In genomic region chr6:46734867-46735719, GRCh38 we compare ENCODE assay signal across 8 cellular contexts. TPM values are rescaled to one million over a fixed set of nuclear protein-coding genes. Genes with fewer than 3 reads are reported as not detected.
A peak's percentile ranks its signal among the peaks of the same experiment; 100 is the strongest.
DNase-seq lines count a peak whose midpoint lies in the region; ATAC-seq, FAIRE-seq and TF ChIP-seq lines count a peak whose summit lies in the region.

TSS of gene PLA2G7 (minus strand) at chr6:46735375. CDS start at chr6:46722891, 12,484 bp downstream.

- dilution Hi-C loops in IMR-90 (cut with HindIII; ENCODE audit: low sequenced_read_pairs, unreplicated experiment): no loop called here

- H3K9ac ChIP-seq in IMR-90 (ENCODE audit: low read depth, low read length): no peak within 1 kb of the TSS

- no peaks in the 10 kb centered on the region for H3K9me1 ChIP-seq in IMR-90 (ENCODE audit: insufficient read depth, low read length)

- no peak for TF ChIP-seq CTCF in A673 (conservative IDR thresholded peaks at IDR 0.05; ENCODE audit: low read depth, low read length)
- no peak for TF ChIP-seq CTCF in IMR-90 (conservative IDR thresholded peaks at IDR 0.05; ENCODE audit: low read depth, low read length)
- no peak for TF ChIP-seq CTCF in bronchial epithelial cell (IDR thresholded peaks at IDR 0.05; ENCODE audit: insufficient read depth, low read length, severe bottlenecking)

- POLR2A ChIA-PET in A673 (lab: Charles Lee; ENCODE audit: low non-redundant PET) (no interaction called here), IMR-90 (lab: Charles Lee; ENCODE audit: unreplicated experiment) (no interaction called here)

- no peak within 1 kb of the TSS for H2AK9ac ChIP-seq in IMR-90 (replicated peaks; ENCODE audit: low read depth, low read length, poor library complexity)

- no peak within 1 kb of the TSS for H3K56ac ChIP-seq in IMR-90 (ENCODE audit: extremely low read depth, insufficient read depth, low read length)

- H3K18ac ChIP-seq in IMR-90 (ENCODE audit: low read depth, low read length): no peak within 1 kb of the TSS

- no peaks in the 10 kb centered on the region for H3K79me1 ChIP-seq in IMR-90 (ENCODE audit: low read depth in 1 of 2, low read length in 2 of 2)

- DNase-seq in A673 (ENCODE audit: low spot score): peak; percentile 5
- no peak for DNase-seq in IMR-90
- DNase-seq in bronchial epithelial cell (ENCODE audit: low read depth): peak; percentile 19
- peak; percentile 32 for DNase-seq in kidney tubule cell (ENCODE audit: low spot score)
- DNase-seq in stimulated activated effector memory CD8-positive, alpha-beta T cell treated with anti-CD3 and anti-CD28 coated beads, Interleukin-12 subunit alpha, Interleukin-12 subunit beta, amount 100 ng/mL, for 72 hours (ENCODE audit: low spot score in 2 of 2): no peak
- DNase-seq in stimulated activated naive CD4-positive, alpha-beta T cell treated with Interleukin-2 at 50 U/mL for 16 hours (lab: John Stamatoyannopoulos, UW): no peak
- no peak for DNase-seq in NCI-H2081 treated with DMSO at 0.1 percent for 48 hours (lab: John Stamatoyannopoulos, UW)

- no peak within 1 kb of the TSS for H3K14ac ChIP-seq in IMR-90 (replicated peaks; ENCODE audit: low read depth, low read length)

- no peak within 1 kb of the TSS for H3K27ac Mint-ChIP-seq in stimulated activated effector memory CD8-positive, alpha-beta T cell treated with anti-CD3 and anti-CD28 coated beads, Interleukin-12 subunit alpha, Interleukin-12 subunit beta, amount 100 ng/mL, for 72 hours

- no peak within 1 kb of the TSS for H3K4me3 Mint-ChIP-seq in stimulated activated effector memory CD8-positive, alpha-beta T cell treated with anti-CD3 and anti-CD28 coated beads, Interleukin-12 subunit alpha, Interleukin-12 subunit beta, amount 100 ng/mL, for 72 hours

- H2AFZ ChIP-seq in IMR-90 (replicated peaks; ENCODE audit: low read length, poor library complexity): no peak within 1 kb of the TSS

- no peak within 1 kb of the TSS for H2AK5ac ChIP-seq in IMR-90 (ENCODE audit: low read depth, low read length)

- H3K9me3 ChIP-seq in A673 (ENCODE audit: low read depth, low read length, poor library complexity, severe bottlenecking) (no peaks in the 10 kb centered on the region), IMR-90 (ENCODE audit: control insufficient read depth, insufficient read depth, low read length) (no peaks in the 10 kb centered on the region)

- H3K23ac ChIP-seq in IMR-90 (ENCODE audit: low read depth, low read length): no peak within 1 kb of the TSS

- TF ChIP-seq POLR2A in IMR-90 (IDR thresholded peaks at IDR 0.05; ENCODE audit: low read depth, low read length): no peak

- no TSS peak for BruUV-seq in A673 (replicated peaks; lab: Mats Ljungman, UMichigan)
- no TSS peak for BruUV-seq in IMR-90 (replicated peaks; lab: Mats Ljungman, UMichigan)

- TF ChIP-seq RAD21 in IMR-90 (IDR thresholded peaks at IDR 0.05; ENCODE audit: low read length): no peak

- no peaks in the 10 kb centered on the region for H3K4me1 ChIP-seq in A673 (ENCODE audit: insufficient read depth, low read length, poor library complexity, severe bottlenecking)
- 0 out of 2 replicates have a peak, but pooled peaks cover 2% of the 10 kb centered on the region for H3K4me1 ChIP-seq in IMR-90 (ENCODE audit: control insufficient read depth, insufficient read depth, low read length)

- H3K4ac ChIP-seq in IMR-90 (ENCODE audit: low read depth, low read length): no peak within 1 kb of the TSS

- no peaks in the 10 kb centered on the region for H3K9me3 Mint-ChIP-seq in stimulated activated effector memory CD8-positive, alpha-beta T cell treated with anti-CD3 and anti-CD28 coated beads, Interleukin-12 subunit alpha, Interleukin-12 subunit beta, amount 100 ng/mL, for 72 hours

- intact Hi-C loops in A673 (cut with micrococcal nuclease; ENCODE audit: unreplicated experiment) (no loop called here), IMR-90 (cut with micrococcal nuclease) (no loop called here)

- H3K4me1 Mint-ChIP-seq in stimulated activated effector memory CD8-positive, alpha-beta T cell treated with anti-CD3 and anti-CD28 coated beads, Interleukin-12 subunit alpha, Interleukin-12 subunit beta, amount 100 ng/mL, for 72 hours: no peaks in the 10 kb centered on the region

- ATAC-seq in IMR-90 (ENCODE audit: low read depth): peak; percentile 40
- peak; percentile 43 for ATAC-seq in stimulated activated effector memory CD8-positive, alpha-beta T cell treated with anti-CD3 and anti-CD28 coated beads, Interleukin-12 subunit alpha, Interleukin-12 subunit beta, amount 100 ng/mL, for 72 hours
- ATAC-seq in HG03439 (IDR thresholded peaks at IDR 0.05; ENCODE audit: unreplicated experiment): no peak

- no peak within 1 kb of the TSS for H2BK5ac ChIP-seq in IMR-90 (ENCODE audit: low read depth, low read length, poor library complexity, severe bottlenecking)

- H3K4me3 ChIP-seq in A673 (ENCODE audit: low read depth, low read length, poor library complexity, severe bottlenecking) (peak within 1 kb of the TSS; percentile 29), IMR-90 (ENCODE audit: insufficient read depth, low read depth, low read length) (peak within 1 kb of the TSS; percentile 29; the same call in 1 of the 2 replicates), bronchial epithelial cell (ENCODE audit: low read depth, low read length) (peak within 1 kb of the TSS; percentile 31)

- in situ Hi-C loops in IMR-90 (cut with MboI; ENCODE audit: low sequenced_read_pairs): no loop called here

- H3K36me3 ChIP-seq in A673 (ENCODE audit: insufficient read depth, low read length, poor library complexity, severe bottlenecking) (no peaks in the 10 kb centered on the region), IMR-90 (ENCODE audit: control insufficient read depth, insufficient read depth, low read length) (no peaks in the 10 kb centered on the region), bronchial epithelial cell (ENCODE audit: control insufficient read depth, insufficient read depth, low read length) (no peaks in the 10 kb centered on the region)

- H2BK120ac ChIP-seq in IMR-90 (ENCODE audit: low read depth, low read length): no peak within 1 kb of the TSS

- H3K36me3 Mint-ChIP-seq in stimulated activated effector memory CD8-positive, alpha-beta T cell treated with anti-CD3 and anti-CD28 coated beads, Interleukin-12 subunit alpha, Interleukin-12 subunit beta, amount 100 ng/mL, for 72 hours: no peaks in the 10 kb centered on the region

- WGBS in IMR-90 (ENCODE audit: extremely low coverage in 2 of 2, insufficient read length in 1 of 2), 2 experiments: 5% methylated on average over 7 of the region's 73 CpGs; no CpG with 5 or more reads in 1 of the 2 experiments

- no peaks in the 10 kb centered on the region for H4K20me1 ChIP-seq in IMR-90 (ENCODE audit: insufficient read depth, low read length)

- no peak within 1 kb of the TSS for H2BK15ac ChIP-seq in IMR-90 (ENCODE audit: low read depth, low read length)

- FAIRE-seq in bronchial epithelial cell (lab: Jason Lieb, UNC): no peak

- CTCF ChIA-PET in A673 (lab: Charles Lee) (no interaction called here), IMR-90 (lab: Yijun Ruan, JAX) (no interaction called here)

- H3K4me2 ChIP-seq in IMR-90 (ENCODE audit: low read depth, low read length): peak within 1 kb of the TSS; percentile 67; the same call in 1 of the 2 replicates

- H2BK20ac ChIP-seq in IMR-90 (ENCODE audit: low read depth, low read length): no peak within 1 kb of the TSS

- H4K8ac ChIP-seq in IMR-90 (ENCODE audit: low read depth in 2 of 2, low read length in 2 of 2): no peak within 1 kb of the TSS

- H4K5ac ChIP-seq in IMR-90 (ENCODE audit: low read depth, low read length): no peak within 1 kb of the TSS

- H3K27ac ChIP-seq in A673 (ENCODE audit: low read depth, low read length, poor library complexity, severe bottlenecking) (no peak within 1 kb of the TSS), IMR-90 (ENCODE audit: insufficient read depth, low read length) (no peak within 1 kb of the TSS)

- no peak within 1 kb of the TSS for H4K91ac ChIP-seq in IMR-90 (ENCODE audit: insufficient read depth, low read depth, low read length)

- peaks cover 80% of the 10 kb centered on the region for H3K27me3 ChIP-seq in A673 (replicated peaks; ENCODE audit: insufficient read depth, low read depth, low read length, poor library complexity)
- H3K27me3 ChIP-seq in IMR-90 (ENCODE audit: control insufficient read depth, insufficient read depth, low read length): peaks cover 30% of the 10 kb centered on the region
- H3K27me3 ChIP-seq in bronchial epithelial cell (ENCODE audit: control insufficient read depth, insufficient read depth, low read length): no peaks in the 10 kb centered on the region

TF ChIP-seq in IMR-90, 13 proteins besides CTCF, POLR2A, EP300 and RAD21 (continues in another document):
- TF ChIP-seq MAZ (IDR thresholded peaks at IDR 0.05; ENCODE audit: borderline replicate concordance, low read depth, low read length) (no peak), MAFK (IDR thresholded peaks at IDR 0.05; ENCODE audit: low read depth, low read length) (no peak), ELK1 (IDR thresholded peaks at IDR 0.05; ENCODE audit: borderline replicate concordance, low read depth, low read length) (no peak), FOS (IDR thresholded peaks at IDR 0.05; ENCODE audit: low read depth, low read length) (no peak), NFE2L2 (IDR thresholded peaks at IDR 0.05; ENCODE audit: low read depth, low read length) (no peak), BHLHE40 (IDR thresholded peaks at IDR 0.05; ENCODE audit: low read depth, low read length) (no peak), MXI1 (IDR thresholded peaks at IDR 0.05; ENCODE audit: borderline replicate concordance, low read depth, low read length) (no peak), RCOR1 (IDR thresholded peaks at IDR 0.05; ENCODE audit: insufficient replicate concordance, low read length) (no peak), RFX5 (IDR thresholded peaks at IDR 0.05; ENCODE audit: low read depth, low read length) (no peak), CHD1 (IDR thresholded peaks at IDR 0.05; ENCODE audit: low read depth, low read length) (no peak)

RNA-seq across cellular contexts. Expression of gene PLA2G7, which starts in this region (rescaled TPM):
- total RNA-seq in A673 (2021): not detected in 2 replicates
- not detected in 2 replicates for total RNA-seq in IMR-90 (2012; rRNA removed)
- not detected in 2 replicates for polyA plus RNA-seq in IMR-90 (2012; rRNA removed)
- not detected in 2 replicates for polyA plus RNA-seq in IMR-90 (2012; cell fraction: cytosol; rRNA removed)
- not detected in 2 replicates for polyA plus RNA-seq in IMR-90 (2012; cell fraction: nucleus; rRNA removed; ENCODE audit: low replicate concordance)
- not detected in 2 replicates for total RNA-seq in bronchial epithelial cell

Comparison
In these comparisons a context has a peak if more than half of its experiments do, and no peak if none do; other contexts are left out.
1. Peak in DNase-seq and H3K4me3 ChIP-seq in A673; RNA of the gene not detected or under 1 TPM.
2. Peak in ATAC-seq, H3K4me3 ChIP-seq and H3K4me2 ChIP-seq in IMR-90; RNA of the gene not detected or under 1 TPM.
3. Peak in DNase-seq and H3K4me3 ChIP-seq in bronchial epithelial cell; RNA of the gene not detected or under 1 TPM.